ENCODE assay signal across 8 cellular contexts in genomic region chr15:83066034-83066760, GRCh38. TPM values are rescaled to one million over a fixed set of nuclear protein-coding genes. Genes with fewer than 3 reads are reported as not detected.
DNase-seq lines count a peak whose midpoint lies in the region; ATAC-seq, FAIRE-seq and TF ChIP-seq lines count a peak whose summit lies in the region.

No MANE protein-coding gene starts in this region.

- no peak for FAIRE-seq in K562 (lab: Jason Lieb, UNC)

- POLR2A ChIA-PET in K562 (lab: Yijun Ruan, JAX), result interaction anchor here (0.9 to 2.1 kb wide), 9 partner anchors 9 to 140 kb away, joined by 3 to 15 read pairs (median 4); no protein-coding TSS in a partner anchor

- no peaks in the 10 kb centered on the region for H3K9me1 ChIP-seq in K562 (ENCODE audit: control insufficient read depth, insufficient read depth, low read length)

- CTCF ChIA-PET in K562 (lab: Yijun Ruan, JAX; ENCODE audit: low intra/inter-chr PET ratio), result no interaction called here

- peak overlapping the region; percentile 91 for H3K4me2 ChIP-seq in K562 (ENCODE audit: insufficient read depth, low read length)

- no peaks in the 10 kb centered on the region for H3K27me3 ChIP-seq in CD4-positive, CD25-positive, alpha-beta regulatory T cell (ENCODE audit: control insufficient read depth, insufficient read depth, low read length)
- no peaks in the 10 kb centered on the region for H3K27me3 ChIP-seq in HL-60 (ENCODE audit: insufficient read depth, poor library complexity, severe bottlenecking)
- H3K27me3 ChIP-seq in K562 (ENCODE audit: control insufficient read depth in 2 of 2, insufficient read depth in 2 of 2, low read length in 2 of 2), result no peaks in the 10 kb centered on the region
- H3K27me3 ChIP-seq in aorta (ENCODE audit: control insufficient read depth in 1 of 2, insufficient read depth in 2 of 2, low read length in 1 of 2), result no peaks in the 10 kb centered on the region

- H3K79me2 ChIP-seq in K562 (ENCODE audit: control insufficient read depth, insufficient read depth, low read length), result peaks cover 59% of the 10 kb centered on the region

- peak in 1 of 3 donors; percentile 30 for DNase-seq in CD4-positive, CD25-positive, alpha-beta regulatory T cell
- DNase-seq in HL-60 (ENCODE audit: low read depth in 1 of 2, low spot score in 1 of 2) (no peak), K562 (ENCODE audit: extremely low read depth in 1 of 4, low spot score in 3 of 4) (peak in 1 of 4 experiments; percentile 58), medulla oblongata (ENCODE audit: extremely low spot score) (peak; percentile 16), aorta (no peak), epidermal melanocyte (ENCODE audit: insufficient read length, low spot score) (no peak)
- no peak for DNase-seq in activated CD8-positive, alpha-beta memory T cell treated with anti-CD3 and anti-CD28 coated beads, Interleukin-2, amount 50 U/mL, for 48 hours

- H3K9me3 ChIP-seq in CD4-positive, CD25-positive, alpha-beta regulatory T cell (ENCODE audit: control insufficient read depth in 2 of 2, low read length in 2 of 2), result no peaks in the 10 kb centered on the region
- H3K9me3 ChIP-seq in K562 (replicated peaks; ENCODE audit: control insufficient read depth, insufficient read depth, low read depth, low read length), result peaks cover 7% of the 10 kb centered on the region; the same call in 1 of the 2 replicates
- H3K9me3 ChIP-seq in aorta (ENCODE audit: control insufficient read depth, low read length), result no peaks in the 10 kb centered on the region

- TF ChIP-seq CTCF in HL-60 (IDR thresholded peaks at IDR 0.05; ENCODE audit: insufficient read depth, low read length) (no peak), K562 (IDR thresholded peaks at IDR 0.05 in 2 of 3, conservative IDR thresholded peaks at IDR 0.05 in 1 of 3; ENCODE audit: insufficient read depth in 2 of 3, low read depth in 1 of 3, low read length in 3 of 3) (no peak)

- peak overlapping the region; percentile 34 to 88 (median 48) for H3K27ac Mint-ChIP-seq in CD4-positive, CD25-positive, alpha-beta regulatory T cell

- in situ Hi-C loops in K562 (cut with MboI), result no loop called here

- TF ChIP-seq EP300 in K562 (IDR thresholded peaks at IDR 0.05; ENCODE audit: low read length), result no peak

- no peak for TF ChIP-seq POLR2A in K562 (conservative IDR thresholded peaks at IDR 0.05)

- H3K4me3 ChIP-seq in CD4-positive, CD25-positive, alpha-beta regulatory T cell (ENCODE audit: low read depth, low read length), result peak overlapping the region; percentile 98
- peak overlapping the region; percentile 56 for H3K4me3 ChIP-seq in HL-60 (replicated peaks; ENCODE audit: insufficient read depth, low read length)
- H3K4me3 ChIP-seq in K562, result peak overlapping the region; percentile 90
- H3K4me3 ChIP-seq in aorta (ENCODE audit: low read length in 2 of 2), result peak overlapping the region; percentile 80 to 96

- H3K9me3 Mint-ChIP-seq in CD4-positive, CD25-positive, alpha-beta regulatory T cell, result no peaks in the 10 kb centered on the region

- H3K36me3 ChIP-seq in CD4-positive, CD25-positive, alpha-beta regulatory T cell (ENCODE audit: control insufficient read depth, insufficient read depth, low read length), result peaks cover 12% of the 10 kb centered on the region
- H3K36me3 ChIP-seq in K562 (ENCODE audit: control insufficient read depth, insufficient read depth, low read length) (peaks cover 40% of the 10 kb centered on the region), aorta (ENCODE audit: control insufficient read depth in 1 of 2, insufficient read depth in 2 of 2, low read length in 1 of 2) (peaks cover 0 to 3% of the 10 kb centered on the region in 2 donors)

- no peaks in the 10 kb centered on the region for H3K36me3 Mint-ChIP-seq in CD4-positive, CD25-positive, alpha-beta regulatory T cell

- 0 out of 2 replicates have a peak overlapping the region, but pooled peaks have one; percentile 11 for H2AFZ ChIP-seq in K562 (ENCODE audit: low read depth, low read length)

- no peak for TF ChIP-seq RAD21 in K562 (CRISPR knock-in tag; conservative IDR thresholded peaks at IDR 0.05 in 1 of 2, IDR thresholded peaks at IDR 0.05 in 1 of 2)

- H3K4me1 Mint-ChIP-seq in CD4-positive, CD25-positive, alpha-beta regulatory T cell, result peaks cover 7 to 23% (median 19%) of the 10 kb centered on the region in 4 donors

- peak overlapping the region; percentile 93 to 99 for H3K9ac ChIP-seq in K562 (ENCODE audit: insufficient read depth in 1 of 2, low read depth in 2 of 2, low read length in 2 of 2)

- peak overlapping the region; percentile 78 for H3K27ac ChIP-seq in CD4-positive, CD25-positive, alpha-beta regulatory T cell (ENCODE audit: insufficient read depth, low read length, poor library complexity, severe bottlenecking)
- H3K27ac ChIP-seq in HL-60 (replicated peaks) (peak overlapping the region; percentile 64), K562 (ENCODE audit: extremely low read depth, low read depth, low read length) (peak overlapping the region; percentile 92), aorta (ENCODE audit: low read depth in 1 of 2, low read length in 2 of 2) (peak overlapping the region; percentile 78 to 92)

- H4K20me1 ChIP-seq in K562 (replicated peaks; ENCODE audit: control insufficient read depth, insufficient read depth, low read length), result peaks cover 35% of the 10 kb centered on the region

- ATAC-seq in CD4-positive, CD25-positive, alpha-beta regulatory T cell (ENCODE audit: low read depth in 2 of 2), result no peak
- 0 out of 3 replicates have a peak, but pooled peaks have one; percentile 2 for ATAC-seq in K562
- ATAC-seq in aorta (ENCODE audit: low FRiP score), result no peak
- ATAC-seq in GM21515 (IDR thresholded peaks at IDR 0.05; ENCODE audit: unreplicated experiment), result no peak

- no TSS peak for BruUV-seq in K562 (replicated peaks; lab: Mats Ljungman, UMichigan)

- H3K4me3 Mint-ChIP-seq in CD4-positive, CD25-positive, alpha-beta regulatory T cell, result peak overlapping the region in 1 of 4 donors; percentile 70

- H3K4me1 ChIP-seq in CD4-positive, CD25-positive, alpha-beta regulatory T cell (ENCODE audit: control insufficient read depth, insufficient read depth, low read length, poor library complexity, severe bottlenecking), result peaks cover 53% of the 10 kb centered on the region
- H3K4me1 ChIP-seq in K562 (replicated peaks in 1 of 2; ENCODE audit: control insufficient read depth in 2 of 2, insufficient read depth in 2 of 2, low read length in 2 of 2), result peaks cover 9 to 35% of the 10 kb centered on the region in 2 experiments
- H3K4me1 ChIP-seq in aorta (ENCODE audit: control insufficient read depth in 1 of 2, insufficient read depth in 2 of 2, low read length in 2 of 2), result peaks cover 3 to 5% of the 10 kb centered on the region in 2 donors

- intact Hi-C loops in K562 (cut with micrococcal nuclease) (loop anchor here (2.0 to 5.0 kb wide), 3 partner anchors 43 to 141 kb away; partner anchors contain the start of genes C15orf40 and HDGFL3), aorta (cut with DNase I) (loop anchor here (2.0 to 10.0 kb wide), 4 partner anchors 41 to 531 kb away; partner anchors contain the start of genes C15orf40 (in 1 of the 2), HDGFL3 (in 1 of the 2) and TM6SF1 (in 1 of the 2))

- H3K27me3 Mint-ChIP-seq in CD4-positive, CD25-positive, alpha-beta regulatory T cell, result no peaks in the 10 kb centered on the region

- under 1% methylated on average over 31 of the region's 46 CpGs for WGBS in K562 (ENCODE audit: insufficient coverage, low coverage, missing lambda C conversion rate)
- 6 to 7% methylated on average over 35 to 46 of the region's 46 CpGs for WGBS in aorta, 2 donors

RNA-seq across cellular contexts. Expression of gene BTBD1, which starts 0.9 kb away (rescaled TPM):
- total RNA-seq in CD4-positive, CD25-positive, alpha-beta regulatory T cell, result 35.5 TPM
- 10 to 100 TPM; 41.7 to 55.5 (median 47.0) TPM for polyA plus RNA-seq in CD4-positive, CD25-positive, alpha-beta regulatory T cell
- total RNA-seq in K562 (2011; cell fraction: chromatin; rRNA removed; ENCODE audit: low replicate concordance), result 36.3 and 67.9 TPM in 2 replicates
- 28.7 and 30.3 TPM in 2 replicates for total RNA-seq in K562 (2011; cell fraction: nucleolus; rRNA removed)
- total RNA-seq in K562 (2011; cell fraction: nucleoplasm; rRNA removed), result 50.4 and 78.1 TPM in 2 replicates
- total RNA-seq in K562 (2014; rRNA removed) (89.1 and 90.4 TPM in 2 replicates), K562 (2014; rRNA removed; fragmentation: Illumina TruSeq; extraction: Trizol) (97.6 and 107 TPM in 2 replicates), K562 (2015; rRNA removed; fragmentation: Illumina TruSeq; extraction: Trizol) (87.4 and 93.4 TPM in 2 replicates), K562 (2021) (75.8 and 77.3 TPM in 2 replicates), aorta (10 to 100 TPM; 38.3 to 47.8 TPM)
- polyA plus RNA-seq in K562 (2011; rRNA removed) (91.7 and 106 TPM in 2 replicates), K562 (2014; fragmentation: Illumina TruSeq; extraction: Trizol) (89.5 and 94.1 TPM in 2 replicates), K562 (2014; fragmentation: Nextera tagmentation; extraction: Ambion mirVana) (10 to 100 TPM; 19.4 to 27.2 TPM), K562 (2014; rRNA removed) (73.6 and 74.9 TPM in 2 replicates), aorta (10 to 100 TPM; 21.0 to 32.1 TPM)
- polyA plus RNA-seq in K562 (2011; cell fraction: cytosol; rRNA removed), result 42.8 and 47.8 TPM in 2 replicates
- polyA plus RNA-seq in K562 (2011; cell fraction: nucleus; rRNA removed), result 32.2 and 50.2 TPM in 2 replicates
- 58.8 and 59.6 TPM in 2 replicates for polyA plus RNA-seq in K562 (2012)
- polyA minus RNA-seq in K562 (2011; rRNA and poly(A)+ RNA removed), result 134 and 142 TPM in 2 replicates
- 66.7 and 84.5 TPM in 2 replicates for polyA minus RNA-seq in K562 (2011; cell fraction: cytosol; rRNA and poly(A)+ RNA removed)
- polyA minus RNA-seq in K562 (2011; cell fraction: nucleus; rRNA and poly(A)+ RNA removed), result 32.2 and 51.5 TPM in 2 replicates

RNA-seq across cellular contexts. Expression of gene TM6SF1, which starts 41.2 kb away (rescaled TPM):
- 0.42 TPM for total RNA-seq in CD4-positive, CD25-positive, alpha-beta regulatory T cell
- polyA plus RNA-seq in CD4-positive, CD25-positive, alpha-beta regulatory T cell, result under 1 TPM in 1 of 4 donors, not detected in 3; 0.16 TPM
- 3.2 and 5.4 TPM in 2 replicates for total RNA-seq in K562 (2011; cell fraction: chromatin; rRNA removed; ENCODE audit: low replicate concordance)
- 2.3 and 3.0 TPM in 2 replicates for total RNA-seq in K562 (2011; cell fraction: nucleolus; rRNA removed)
- total RNA-seq in K562 (2011; cell fraction: nucleoplasm; rRNA removed), result 1.7 and 2.9 TPM in 2 replicates
- total RNA-seq in K562 (2014; rRNA removed) (1.8 and 3.3 TPM in 2 replicates), K562 (2014; rRNA removed; fragmentation: Illumina TruSeq; extraction: Trizol) (4.4 and 4.6 TPM in 2 replicates), K562 (2015; rRNA removed; fragmentation: Illumina TruSeq; extraction: Trizol) (1.1 and 1.3 TPM in 2 replicates), K562 (2021) (2.7 and 4.1 TPM in 2 replicates), aorta (10 to 100 TPM in 1 of 2 donors, 1 to 10 TPM in 1; 7.9 to 11.3 TPM)
- polyA plus RNA-seq in K562 (2011; rRNA removed) (1.0 and 6.1 TPM in 2 replicates), K562 (2014; fragmentation: Illumina TruSeq; extraction: Trizol) (3.5 and 4.4 TPM in 2 replicates), K562 (2014; fragmentation: Nextera tagmentation; extraction: Ambion mirVana) (1 to 10 TPM; 5.2 to 5.6 TPM), K562 (2014; rRNA removed) (2.9 and 4.5 TPM in 2 replicates), aorta (10 to 100 TPM in 1 of 2 donors, 1 to 10 TPM in 1; 2.2 to 13.0 TPM)
- 0.34 and 2.9 TPM in 2 replicates for polyA plus RNA-seq in K562 (2011; cell fraction: cytosol; rRNA removed)
- polyA plus RNA-seq in K562 (2011; cell fraction: nucleus; rRNA removed), result 1.5 and 9.2 TPM in 2 replicates
- 2.7 and 34.9 TPM in 2 replicates for polyA plus RNA-seq in K562 (2012)
- polyA minus RNA-seq in K562 (2011; rRNA and poly(A)+ RNA removed), result 0.35 and 2.2 TPM in 2 replicates
- polyA minus RNA-seq in K562 (2011; cell fraction: cytosol; rRNA and poly(A)+ RNA removed), result 1.0 TPM in 1 of 2 replicates, not detected in the other
- polyA minus RNA-seq in K562 (2011; cell fraction: nucleus; rRNA and poly(A)+ RNA removed), result 0.54 and 4.1 TPM in 2 replicates

RNA-seq across cellular contexts. Expression of gene C15orf40, which starts 54.8 kb away (rescaled TPM):
- total RNA-seq in CD4-positive, CD25-positive, alpha-beta regulatory T cell, result 20.0 TPM
- polyA plus RNA-seq in CD4-positive, CD25-positive, alpha-beta regulatory T cell, result 10 to 100 TPM; 46.4 to 77.0 (median 57.3) TPM
- total RNA-seq in K562 (2011; cell fraction: chromatin; rRNA removed; ENCODE audit: low replicate concordance), result 46.2 and 54.6 TPM in 2 replicates
- total RNA-seq in K562 (2011; cell fraction: nucleolus; rRNA removed), result 35.3 and 48.2 TPM in 2 replicates
- 49.2 and 71.3 TPM in 2 replicates for total RNA-seq in K562 (2011; cell fraction: nucleoplasm; rRNA removed)
- total RNA-seq in K562 (2014; rRNA removed) (15.9 and 18.4 TPM in 2 replicates), K562 (2014; rRNA removed; fragmentation: Illumina TruSeq; extraction: Trizol) (30.3 and 33.7 TPM in 2 replicates), K562 (2015; rRNA removed; fragmentation: Illumina TruSeq; extraction: Trizol) (13.6 and 22.1 TPM in 2 replicates), K562 (2021) (22.9 and 27.0 TPM in 2 replicates), aorta (10 to 100 TPM; 15.0 to 15.3 TPM)
- polyA plus RNA-seq in K562 (2011; rRNA removed) (21.4 and 27.0 TPM in 2 replicates), K562 (2014; fragmentation: Illumina TruSeq; extraction: Trizol) (23.2 and 33.9 TPM in 2 replicates), K562 (2014; fragmentation: Nextera tagmentation; extraction: Ambion mirVana) (10 to 100 TPM; 49.9 to 52.0 TPM), K562 (2014; rRNA removed) (21.8 and 29.6 TPM in 2 replicates), aorta (10 to 100 TPM; 16.5 to 27.9 TPM)
- polyA plus RNA-seq in K562 (2011; cell fraction: cytosol; rRNA removed), result 13.7 and 19.6 TPM in 2 replicates
- polyA plus RNA-seq in K562 (2011; cell fraction: nucleus; rRNA removed), result 18.6 and 24.1 TPM in 2 replicates
- polyA plus RNA-seq in K562 (2012), result 28.6 and 37.1 TPM in 2 replicates
- polyA minus RNA-seq in K562 (2011; rRNA and poly(A)+ RNA removed), result 13.9 and 15.5 TPM in 2 replicates
- polyA minus RNA-seq in K562 (2011; cell fraction: cytosol; rRNA and poly(A)+ RNA removed), result 4.8 and 6.3 TPM in 2 replicates
- 25.8 and 31.9 TPM in 2 replicates for polyA minus RNA-seq in K562 (2011; cell fraction: nucleus; rRNA and poly(A)+ RNA removed)
